In the genomic region with DNA sequence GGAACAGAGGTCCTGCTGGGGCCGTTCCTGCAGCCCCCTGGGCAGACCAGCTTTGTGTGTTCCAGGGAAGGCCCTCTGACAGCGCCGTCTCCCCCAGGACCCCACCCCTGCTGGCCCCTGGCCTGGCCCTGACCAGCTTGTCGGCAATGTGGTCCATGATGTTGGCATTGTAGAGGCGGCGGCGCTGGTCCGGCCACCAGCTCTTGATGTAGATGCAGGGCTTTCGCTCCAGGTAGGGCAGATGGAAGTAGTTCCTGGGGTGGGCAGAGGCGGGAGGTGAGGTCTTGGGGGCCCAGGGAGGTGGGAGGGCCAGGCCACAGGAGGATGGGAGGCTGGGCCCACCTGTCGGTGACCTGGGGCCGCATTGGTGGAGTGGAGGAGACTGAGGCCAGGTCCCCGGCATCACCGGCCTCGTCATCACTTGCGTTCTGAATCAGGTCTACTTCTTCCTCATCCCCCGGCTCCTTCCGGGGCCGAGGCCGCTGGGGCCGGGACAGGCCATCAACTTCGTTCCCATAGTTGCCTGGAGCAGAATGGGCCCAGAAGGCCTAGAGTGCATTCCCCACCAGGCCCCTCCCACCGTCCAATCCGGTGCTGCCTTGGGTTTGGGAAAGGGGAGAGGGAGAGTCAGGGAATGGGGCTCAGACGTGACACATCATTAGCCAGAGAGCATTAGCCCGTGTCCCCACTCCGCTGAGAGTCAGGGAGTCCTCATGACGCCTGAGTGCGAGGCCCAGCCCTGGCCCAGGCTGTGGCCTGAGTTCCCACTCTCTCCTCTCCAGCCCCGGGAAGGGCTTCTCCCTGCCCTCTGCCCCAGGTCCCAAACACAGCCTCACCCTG, we compare ENCODE assay signal across 20 cellular contexts. TPM values are rescaled to one million over a fixed set of nuclear protein-coding genes. Genes with fewer than 3 reads are reported as not detected.
DNase-seq lines count a peak whose midpoint lies in the region; ATAC-seq, FAIRE-seq and TF ChIP-seq lines count a peak whose summit lies in the region.
"Had no signal": no experiment of that assay in that cellular context is flagged by ENCODE, and none has a peak within 500 bp of the region (broad histone marks: within the 10 kb centered on the region; RNA-seq: fewer than 3 reads in every experiment).

No MANE protein-coding gene starts in this region.

- H3K27ac Mint-ChIP-seq in endodermal cell: no peak overlapping the region
- H3K27ac Mint-ChIP-seq: CD4-positive, alpha-beta memory T cell had no signal

- no peak for ATAC-seq in right cardiac atrium
- 0 out of 2 replicates have a peak, but pooled peaks have one; percentile 18 for ATAC-seq in HCT116

- H3K27ac ChIP-seq in right cardiac atrium (ENCODE audit: low read length): no peak overlapping the region
- no peak overlapping the region for H3K27ac ChIP-seq in right atrium auricular region
- H3K27ac ChIP-seq in HCT116 (ENCODE audit: low read depth, low read length): no peak overlapping the region
- H3K27ac ChIP-seq in endodermal cell (ENCODE audit: low read depth, low read length): no peak overlapping the region
- H3K27ac ChIP-seq: C4-2B had no signal

- TF ChIP-seq POLR2A in HCT116 (IDR thresholded peaks at IDR 0.05; ENCODE audit: borderline replicate concordance, extremely low read depth, insufficient read depth, insufficient read length): no peak

- RAD21 ChIA-PET in HCT116 (lab: Charles Lee; ENCODE audit: low non-redundant PET in 1 of 2, low total read pairs in 2 of 2, uncharacterized antibody in 2 of 2, unreplicated experiment in 2 of 2): no interaction called here

- no peaks in the 10 kb centered on the region for H3K9me3 Mint-ChIP-seq in endodermal cell
- H3K9me3 Mint-ChIP-seq: CD4-positive, alpha-beta memory T cell had no signal

- BruUV-seq in HCT116 (replicated peaks; lab: Mats Ljungman, UMichigan): no TSS peak

- H3K4me2 ChIP-seq in HCT116 (ENCODE audit: low read length): no peak overlapping the region

- H3K27me3 ChIP-seq in right cardiac atrium (ENCODE audit: control insufficient read depth, insufficient read depth) (no peaks in the 10 kb centered on the region), right atrium auricular region (no peaks in the 10 kb centered on the region), HCT116 (ENCODE audit: insufficient read depth, low read length) (0 out of 2 replicates have a peak, but pooled peaks cover 4% of the 10 kb centered on the region), endodermal cell (ENCODE audit: control insufficient read depth, insufficient read depth, low read length, poor library complexity, severe bottlenecking) (no peaks in the 10 kb centered on the region)
- H3K27me3 ChIP-seq: BE2C had no signal

- no peak for TF ChIP-seq CTCF in right atrium auricular region (IDR thresholded peaks at IDR 0.05)
- TF ChIP-seq CTCF in HCT116 (IDR thresholded peaks at IDR 0.05 in 2 of 3, conservative IDR thresholded peaks at IDR 0.05 in 1 of 3; ENCODE audit: borderline replicate concordance in 1 of 3, insufficient read depth in 1 of 3, low read depth in 2 of 3, low read length in 2 of 3): no peak
- TF ChIP-seq CTCF in endodermal cell (conservative IDR thresholded peaks at IDR 0.05): no peak

- peaks cover 2% of the 10 kb centered on the region for H3K4me1 ChIP-seq in right cardiac atrium (ENCODE audit: control insufficient read depth, insufficient read depth, low read length)
- H3K4me1 ChIP-seq in right atrium auricular region: peaks cover 0 to 9% of the 10 kb centered on the region in 2 donors
- H3K4me1 ChIP-seq in HCT116 (ENCODE audit: control insufficient read depth in 1 of 2, insufficient read depth in 2 of 2, low read length in 2 of 2): no peaks in the 10 kb centered on the region
- H3K4me1 ChIP-seq in endodermal cell (ENCODE audit: control insufficient read depth, insufficient read depth, low read length): no peaks in the 10 kb centered on the region

- CTCF ChIA-PET in HCT116 (lab: Charles Lee): interaction anchor here (1.3 kb wide), 1 partner anchor 12 kb away, joined by 3 read pairs; no protein-coding TSS in a partner anchor

- H2AFZ ChIP-seq in HCT116 (ENCODE audit: low read depth, low read length, poor library complexity, severe bottlenecking): no peak overlapping the region

- no peaks in the 10 kb centered on the region for H3K36me3 Mint-ChIP-seq in endodermal cell (ENCODE audit: low read depth)
- H3K36me3 Mint-ChIP-seq: CD4-positive, alpha-beta memory T cell had no signal

- no peaks in the 10 kb centered on the region for H3K79me2 ChIP-seq in HCT116 (ENCODE audit: insufficient read depth, low read length)

- no peaks in the 10 kb centered on the region for H3K27me3 Mint-ChIP-seq in endodermal cell (ENCODE audit: insufficient read depth)

- H3K4me3 ChIP-seq in right cardiac atrium (ENCODE audit: low read length) (no peak overlapping the region), right atrium auricular region (no peak overlapping the region), HCT116 (replicated peaks in 1 of 2; ENCODE audit: low read depth in 1 of 2, low read length in 2 of 2) (no peak overlapping the region), endodermal cell (ENCODE audit: low read length) (no peak overlapping the region)

- intact Hi-C loops in right cardiac atrium (cut with DNase I): no loop called here
- intact Hi-C loops in HCT116 (cut with micrococcal nuclease): no loop called here

- H3K9ac ChIP-seq in HCT116 (ENCODE audit: low read length): no peak overlapping the region
- H3K9ac ChIP-seq in endodermal cell (ENCODE audit: extremely low read depth, low read length, poor library complexity, severe bottlenecking): no peak overlapping the region

- H4K20me1 ChIP-seq in HCT116 (ENCODE audit: insufficient read depth): no peaks in the 10 kb centered on the region

- H3K9me2 ChIP-seq in HCT116 (ENCODE audit: insufficient read depth): no peaks in the 10 kb centered on the region

- POLR2A ChIA-PET in HCT116 (lab: Charles Lee): no interaction called here

- H3K36me3 ChIP-seq in right atrium auricular region (no peaks in the 10 kb centered on the region), HCT116 (ENCODE audit: control insufficient read depth in 1 of 2, insufficient read depth in 2 of 2, low read length in 2 of 2) (no peaks in the 10 kb centered on the region), endodermal cell (ENCODE audit: control insufficient read depth, insufficient read depth, low read length) (no peaks in the 10 kb centered on the region)
- H3K36me3 ChIP-seq: BE2C had no signal

- H3K4me1 Mint-ChIP-seq in endodermal cell: peaks cover 4% of the 10 kb centered on the region

- no peaks in the 10 kb centered on the region for H3K9me3 ChIP-seq in right cardiac atrium (ENCODE audit: control insufficient read depth, low read length)
- H3K9me3 ChIP-seq in right atrium auricular region: no peaks in the 10 kb centered on the region
- no peaks in the 10 kb centered on the region for H3K9me3 ChIP-seq in HCT116 (ENCODE audit: control insufficient read depth in 1 of 2, insufficient read depth in 1 of 2, low read depth in 1 of 2, low read length in 2 of 2)
- H3K9me3 ChIP-seq in endodermal cell (ENCODE audit: control insufficient read depth, low read length): no peaks in the 10 kb centered on the region
- H3K9me3 ChIP-seq: BE2C had no signal

- FAIRE-seq in urothelium cell line (lab: Jason Lieb, UNC): peak; percentile 9
- FAIRE-seq: A204.1, D721Med, GM12892 had no signal

- WGBS in right cardiac atrium: 94% methylated on average over 30 of the region's 30 CpGs
- WGBS in endodermal cell (ENCODE audit: insufficient coverage in 1 of 2, insufficient read length in 1 of 2), 2 experiments: 94 to 98% methylated on average over 18 to 30 of the region's 30 CpGs

- no peak overlapping the region for H3K4me3 Mint-ChIP-seq in endodermal cell
- H3K4me3 Mint-ChIP-seq: CD4-positive, alpha-beta memory T cell had no signal

- TF ChIP-seq RAD21 in HCT116 (IDR thresholded peaks at IDR 0.05; ENCODE audit: low read depth): no peak

- DNase-seq in right cardiac atrium: peak in 2 of 3 donors; percentile 13 to 46
- no peak for DNase-seq in right atrium auricular region (ENCODE audit: low spot score)
- DNase-seq in HCT116 (ENCODE audit: low read depth, low spot score): no peak
- DNase-seq in endodermal cell: peak; percentile 49
- no peak for DNase-seq in urothelium cell line (ENCODE audit: low spot score)
- no peak for DNase-seq in retina
- DNase-seq in NCI-H146 (lab: John Stamatoyannopoulos, UW): no peak
- DNase-seq: BE2C, COR-L47, DMS153, DMS79 treated with DMSO at 0.1 percent for 48 hours, EL, GDM1, IMR-90 had no signal

TF ChIP-seq in HCT116, 20 proteins besides CTCF, POLR2A, EP300 and RAD21 (continues in another document):
- no peak for TF ChIP-seq JUND (IDR thresholded peaks at IDR 0.05)
- no peak for TF ChIP-seq EZH2phosphoT487 (IDR thresholded peaks at IDR 0.05; ENCODE audit: borderline replicate concordance)
- TF ChIP-seq SP1 (IDR thresholded peaks at IDR 0.05; ENCODE audit: low read depth): no peak
- TF ChIP-seq CBX3 (IDR thresholded peaks at IDR 0.05; ENCODE audit: low read depth): no peak
- TF ChIP-seq, protein P1, sequence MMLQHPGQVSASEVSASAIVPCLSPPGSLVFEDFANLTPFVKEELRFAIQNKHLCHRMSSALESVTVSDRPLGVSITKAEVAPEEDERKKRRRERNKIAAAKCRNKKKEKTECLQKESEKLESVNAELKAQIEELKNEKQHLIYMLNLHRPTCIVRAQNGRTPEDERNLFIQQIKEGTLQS (IDR thresholded peaks at IDR 0.05): no peak
- no peak for TF ChIP-seq SRF (IDR thresholded peaks at IDR 0.05; ENCODE audit: low read depth)
- TF ChIP-seq ZFX (IDR thresholded peaks at IDR 0.05): no peak

RNA-seq across cellular contexts. Expression of a gene that starts 1.4 kb away (rescaled TPM):
- total RNA-seq in right cardiac atrium (under 1 TPM in 2 of 4 donors, not detected in 2; 0.15 to 0.25 TPM), right atrium auricular region (under 1 TPM; 0.08 to 0.33 TPM), HCT116 (2021; ENCODE audit: unreplicated experiment) (0.10 TPM), endodermal cell (1 to 10 TPM; 1.1 to 1.2 TPM)
- polyA plus RNA-seq in right cardiac atrium: 0.25 TPM
- polyA plus RNA-seq in HCT116 (2012): 0.09 and 0.10 TPM in 2 replicates
- polyA plus RNA-seq in endodermal cell (2013, experiment 1 of 2): 0.75 TPM
- 0.37 TPM for polyA plus RNA-seq in endodermal cell (2013, experiment 2 of 2)
- total RNA-seq: H4, IMR-90 had no signal

Comparison
In these comparisons a context has a peak if more than half of its experiments do, and no peak if none do; other contexts are left out.
1. DNase-seq: peak in right cardiac atrium (2 of 3) and endodermal cell (single experiment); none in right atrium auricular region (single experiment), HCT116 (single experiment), urothelium cell line (single experiment), retina (single experiment) and NCI-H146 (single experiment).